ENCODE assay signal across 19 cellular contexts in the genomic region with DNA sequence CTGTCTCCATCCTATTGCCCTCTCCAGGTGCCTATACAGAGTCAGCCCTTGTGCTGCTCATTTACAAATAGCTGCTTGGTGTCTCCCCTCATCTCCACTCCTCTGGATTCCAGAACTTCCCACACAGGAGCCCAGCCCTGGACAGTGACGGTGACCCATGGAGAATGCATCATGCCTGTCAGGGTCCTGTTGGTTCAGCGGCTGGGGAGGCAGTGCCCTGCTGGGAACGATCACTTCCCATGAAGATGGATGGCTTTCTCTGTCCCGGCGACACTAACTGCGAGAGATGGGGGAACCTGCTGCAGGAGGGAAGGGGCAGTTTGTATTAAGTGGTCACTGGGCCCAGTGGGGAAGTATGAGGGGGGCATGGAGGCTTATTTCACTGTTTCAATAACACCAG.
DNase-seq lines count a peak whose midpoint lies in the region; ATAC-seq and TF ChIP-seq lines count a peak whose summit lies in the region.
"Had no signal": no experiment of that assay in that cellular context is flagged by ENCODE, and none has a peak within 500 bp of the region (broad histone marks: within the 10 kb centered on the region; RNA-seq: fewer than 3 reads in every experiment).

No MANE protein-coding gene starts in this region.

- intact Hi-C loops in heart right ventricle (cut with DNase I): no loop called here

- H3K36me3 Mint-ChIP-seq in nephron progenitor cell (ENCODE audit: low read depth): no peaks in the 10 kb centered on the region
- H3K36me3 Mint-ChIP-seq: CD4-positive, CD25-positive, alpha-beta regulatory T cell; CD8-positive, alpha-beta T cell had no signal

- H3K27ac ChIP-seq in liver (ENCODE audit: low read depth in 1 of 2, low read length in 2 of 2) (peak overlapping the region; percentile 56 to 75), heart right ventricle (no peak overlapping the region)
- H3K27ac ChIP-seq: 22Rv1, BLaER1, C4-2B had no signal

- H3K27me3 ChIP-seq in liver (ENCODE audit: control insufficient read depth in 4 of 4, insufficient read depth in 4 of 4, low read length in 3 of 4) (no peaks in the 10 kb centered on the region), heart right ventricle (peaks cover 0 to 3% (median 0%) of the 10 kb centered on the region in 7 donors)
- H3K27me3 ChIP-seq: BLaER1 had no signal

- H3K9me3 ChIP-seq in liver (ENCODE audit: control insufficient read depth in 4 of 4, low read length in 3 of 4) (peaks cover 0 to 3% (median 0%) of the 10 kb centered on the region in 4 donors), heart right ventricle (peaks cover 0 to 9% (median 0%) of the 10 kb centered on the region in 11 donors)
- H3K9me3 ChIP-seq: BLaER1, Caco-2, HAP-1 had no signal

- H3K4me3 ChIP-seq in liver (ENCODE audit: low read depth in 1 of 3, low read length in 3 of 3): peak overlapping the region in 1 of 3 donors; percentile 8
- no peak overlapping the region for H3K4me3 ChIP-seq in heart right ventricle
- H3K4me3 ChIP-seq: BLaER1, GM12878, GM23338, HAP-1 had no signal

- DNase-seq in ELF-1 (ENCODE audit: low read depth, low spot score) (peak; percentile 7), left kidney (ENCODE audit: low read depth, low spot score) (peak; percentile 90), nephron progenitor cell (peak; percentile 65), heart right ventricle (no peak)
- DNase-seq: CD4-positive, CD25-positive, alpha-beta regulatory T cell; CD8-positive, alpha-beta T cell; DND-41; GDM1 had no signal

- peaks cover 21% of the 10 kb centered on the region for H3K4me1 Mint-ChIP-seq in nephron progenitor cell
- H3K4me1 Mint-ChIP-seq: B cell; CD4-positive, CD25-positive, alpha-beta regulatory T cell; GM23338 had no signal

- WGBS in liver: 60% methylated on average over 6 of the region's 6 CpGs
- 60 to 64% methylated on average over 6 of the region's 6 CpGs for WGBS in heart right ventricle, 2 donors

- no peak overlapping the region for H3K27ac Mint-ChIP-seq in nephron progenitor cell
- H3K27ac Mint-ChIP-seq: B cell; CD4-positive, CD25-positive, alpha-beta regulatory T cell; CD8-positive, alpha-beta T cell; GM23338 had no signal

- no peak for TF ChIP-seq RAD21 in liver (IDR thresholded peaks at IDR 0.05)

- H3K9me3 Mint-ChIP-seq in nephron progenitor cell: peaks cover 8% of the 10 kb centered on the region
- H3K9me3 Mint-ChIP-seq: GM23338 had no signal

- TF ChIP-seq CTCF in liver (IDR thresholded peaks at IDR 0.05; ENCODE audit: low read depth, low read length, missing input control): no peak
- TF ChIP-seq CTCF in nephron progenitor cell (IDR thresholded peaks at IDR 0.05): no peak
- TF ChIP-seq CTCF in heart right ventricle (IDR thresholded peaks at IDR 0.05): no peak

- ATAC-seq in GM19455 (IDR thresholded peaks at IDR 0.05; ENCODE audit: unreplicated experiment): no peak
- no peak for ATAC-seq in heart right ventricle
- ATAC-seq in HG03025 (IDR thresholded peaks at IDR 0.05; ENCODE audit: low FRiP score, unreplicated experiment): no peak
- ATAC-seq: CD8-positive, alpha-beta T cell; GM12878; GM23338 had no signal

- H3K4me3 Mint-ChIP-seq in nephron progenitor cell: no peak overlapping the region
- H3K4me3 Mint-ChIP-seq: B cell; CD4-positive, CD25-positive, alpha-beta regulatory T cell; CD8-positive, alpha-beta T cell; GM23338 had no signal

- H3K9ac ChIP-seq in liver (ENCODE audit: low read depth in 1 of 2, low read length in 2 of 2): no peak overlapping the region
- H3K9ac ChIP-seq: BLaER1 had no signal

- H3K27me3 Mint-ChIP-seq in nephron progenitor cell (ENCODE audit: low read depth, poor library complexity): peaks cover 44% of the 10 kb centered on the region
- H3K27me3 Mint-ChIP-seq: B cell; CD4-positive, CD25-positive, alpha-beta regulatory T cell had no signal

- H3K4me1 ChIP-seq in liver (ENCODE audit: control insufficient read depth in 4 of 4, insufficient read depth in 4 of 4, low read length in 3 of 4) (peaks cover 10 to 30% (median 25%) of the 10 kb centered on the region in 4 donors), heart right ventricle (no peaks in the 10 kb centered on the region)
- H3K4me1 ChIP-seq: BLaER1, HAP-1 had no signal

- H3K36me3 ChIP-seq in liver (ENCODE audit: control insufficient read depth in 4 of 4, insufficient read depth in 3 of 4, low read depth in 1 of 4, low read length in 3 of 4) (no peaks in the 10 kb centered on the region), heart right ventricle (no peaks in the 10 kb centered on the region)
- H3K36me3 ChIP-seq: BLaER1, HAP-1 had no signal

TF ChIP-seq in liver, 16 proteins besides CTCF, POLR2A, EP300 and RAD21:
- TF ChIP-seq FOXA2 (IDR thresholded peaks at IDR 0.05) (no peak), RXRA (IDR thresholded peaks at IDR 0.05) (no peak), GABPA (IDR thresholded peaks at IDR 0.05 in 1 of 2, conservative IDR thresholded peaks at IDR 0.05 in 1 of 2) (no peak), HNF4A (conservative IDR thresholded peaks at IDR 0.05) (no peak), TAF1 (conservative IDR thresholded peaks at IDR 0.05) (no peak), YY1 (IDR thresholded peaks at IDR 0.05) (no peak), ZBTB33 (IDR thresholded peaks at IDR 0.05) (no peak), NR2F2 (IDR thresholded peaks at IDR 0.05) (no peak)
- TF ChIP-seq, protein P1, sequence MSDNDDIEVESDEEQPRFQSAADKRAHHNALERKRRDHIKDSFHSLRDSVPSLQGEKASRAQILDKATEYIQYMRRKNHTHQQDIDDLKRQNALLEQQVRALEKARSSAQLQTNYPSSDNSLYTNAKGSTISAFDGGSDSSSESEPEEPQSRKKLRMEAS (IDR thresholded peaks at IDR 0.05): no peak

Comparison
In these comparisons a context has a peak if more than half of its experiments do, and no peak if none do; other contexts are left out.
1. DNase-seq: peak in ELF-1 (single experiment), left kidney (single experiment) and nephron progenitor cell (single experiment); none in heart right ventricle (0 of 2).
2. H3K27ac ChIP-seq: peak in liver (2 of 2); none in heart right ventricle (0 of 10).